17 cellular contexts compared by ENCODE assay signal in the genomic region with DNA sequence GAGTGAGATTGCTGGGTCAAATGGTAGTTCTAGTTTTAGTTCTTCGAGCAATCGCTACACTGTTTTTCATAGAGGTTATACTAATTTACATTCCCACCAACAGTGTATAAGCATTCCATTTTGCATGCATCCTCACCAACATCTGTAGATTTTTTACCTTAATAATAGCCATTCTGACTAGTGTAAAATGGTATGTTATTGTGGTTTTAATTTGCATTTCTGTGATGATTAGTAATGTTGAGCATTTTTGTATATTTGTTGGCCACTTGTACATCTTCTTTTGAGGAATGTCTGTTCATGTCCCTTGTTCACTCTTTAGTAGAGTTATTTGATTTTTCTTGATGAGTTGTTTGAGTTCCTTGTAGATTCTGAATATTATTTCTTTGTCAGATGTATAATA.
A peak's percentile ranks its signal among the peaks of the same experiment; 100 is the strongest.
DNase-seq lines count a peak whose midpoint lies in the region; TF ChIP-seq lines count a peak whose summit lies in the region.
"Had no signal": no experiment of that assay in that cellular context is flagged by ENCODE, and none has a peak within 500 bp of the region (broad histone marks: within the 10 kb centered on the region; RNA-seq: fewer than 3 reads in every experiment).

No MANE protein-coding gene starts in this region.

- DNase-seq in AG10803 (ENCODE audit: low read depth), result peak; percentile 15
- peak; percentile 30 for DNase-seq in HCEC 1CT
- peak; percentile 19 for DNase-seq in astrocyte of the cerebellum (ENCODE audit: low read depth)
- DNase-seq in fibroblast of mammary gland (ENCODE audit: low read depth), result peak; percentile 7
- no peak for DNase-seq in NCI-H1930 (lab: John Stamatoyannopoulos, UW)
- DNase-seq in endodermal cell, result no peak
- DNase-seq in HEK293T (ENCODE audit: extremely low spot score), result no peak
- DNase-seq: CD4-positive, alpha-beta memory T cell; DMS153; DMS79; H9 had no signal

- no peaks in the 10 kb centered on the region for H3K4me1 ChIP-seq in endodermal cell (ENCODE audit: control insufficient read depth, insufficient read depth, low read length)
- H3K4me1 ChIP-seq: A549, BLaER1 had no signal

- WGBS in endodermal cell (ENCODE audit: insufficient coverage in 1 of 2, insufficient read length in 1 of 2), 2 experiments, result 80% methylated on average over 2 of the region's 2 CpGs; no CpG with 5 or more reads in 1 of the 2 experiments

- no peaks in the 10 kb centered on the region for H3K36me3 ChIP-seq in endodermal cell (ENCODE audit: control insufficient read depth, insufficient read depth, low read length)
- H3K36me3 ChIP-seq: BLaER1 had no signal

- no peak overlapping the region for H3K4me3 ChIP-seq in AG10803 (ENCODE audit: low read length)
- H3K4me3 ChIP-seq in astrocyte of the cerebellum (ENCODE audit: low read depth, low read length), result no peak overlapping the region
- H3K4me3 ChIP-seq in fibroblast of mammary gland (ENCODE audit: control insufficient read depth, low read depth, low read length), result no peak overlapping the region
- no peak overlapping the region for H3K4me3 ChIP-seq in endodermal cell (ENCODE audit: low read length)
- H3K4me3 ChIP-seq: A549, BLaER1, GM12878 had no signal

- peaks cover 2% of the 10 kb centered on the region for H3K36me3 Mint-ChIP-seq in endodermal cell (ENCODE audit: low read depth)
- H3K36me3 Mint-ChIP-seq: CD14-positive monocyte; CD4-positive, alpha-beta memory T cell; IgD-negative memory B cell had no signal

- no peaks in the 10 kb centered on the region for H3K27me3 ChIP-seq in endodermal cell (ENCODE audit: control insufficient read depth, insufficient read depth, low read length, poor library complexity, severe bottlenecking)
- H3K27me3 ChIP-seq: BLaER1 had no signal

- peaks cover 18% of the 10 kb centered on the region for H3K9me3 Mint-ChIP-seq in endodermal cell

- in situ Hi-C loops in astrocyte of the cerebellum (cut with HindIII; ENCODE audit: low sequenced_read_pairs), result no loop called here

- POLR2A ChIA-PET in HEK293T (lab: Yijun Ruan, JAX), result no interaction called here

- H3K27me3 Mint-ChIP-seq in endodermal cell (ENCODE audit: insufficient read depth), result no peaks in the 10 kb centered on the region
- H3K27me3 Mint-ChIP-seq: IgD-negative memory B cell had no signal

- no peaks in the 10 kb centered on the region for H3K9me3 ChIP-seq in endodermal cell (ENCODE audit: control insufficient read depth, low read length)
- H3K9me3 ChIP-seq: A549, BLaER1 had no signal

- no peak overlapping the region for H3K27ac Mint-ChIP-seq in endodermal cell
- H3K27ac Mint-ChIP-seq: CD14-positive monocyte; CD4-positive, alpha-beta memory T cell; H9; IgD-negative memory B cell had no signal

- H3K9ac ChIP-seq in endodermal cell (ENCODE audit: extremely low read depth, low read length, poor library complexity, severe bottlenecking), result no peak overlapping the region
- H3K9ac ChIP-seq: BLaER1 had no signal

- peaks cover 1% of the 10 kb centered on the region for H3K4me1 Mint-ChIP-seq in endodermal cell
- H3K4me1 Mint-ChIP-seq: CD14-positive monocyte; CD4-positive, alpha-beta memory T cell; IgD-negative memory B cell had no signal

- no peak overlapping the region for H3K27ac ChIP-seq in endodermal cell (ENCODE audit: low read depth, low read length)
- H3K27ac ChIP-seq: 22Rv1, A549, BLaER1 had no signal

- CTCF ChIA-PET in HEK293T (lab: Yijun Ruan, JAX), result no interaction called here

- no peak overlapping the region for H3K4me3 Mint-ChIP-seq in endodermal cell
- H3K4me3 Mint-ChIP-seq: CD14-positive monocyte; CD4-positive, alpha-beta memory T cell; H9; IgD-negative memory B cell had no signal

- TF ChIP-seq CTCF in AG10803 (conservative IDR thresholded peaks at IDR 0.05; ENCODE audit: low read length) (no peak), astrocyte of the cerebellum (IDR thresholded peaks at IDR 0.05; ENCODE audit: low read depth, low read length, missing control alignments) (no peak), fibroblast of mammary gland (conservative IDR thresholded peaks at IDR 0.05; ENCODE audit: control insufficient read depth, insufficient read depth, low read depth, low read length) (no peak), endodermal cell (conservative IDR thresholded peaks at IDR 0.05) (no peak)

TF ChIP-seq in HEK293T, 16 proteins besides CTCF, POLR2A, EP300 and RAD21:
- TF ChIP-seq SUZ12 (IDR thresholded peaks at IDR 0.05) (no peak), L3MBTL2 (conservative IDR thresholded peaks at IDR 0.05) (no peak), CTBP1 (IDR thresholded peaks at IDR 0.05; ENCODE audit: borderline replicate concordance) (no peak), TARDBP (IDR thresholded peaks at IDR 0.05) (no peak), LEF1 (IDR thresholded peaks at IDR 0.05; ENCODE audit: borderline replicate concordance) (no peak), FOXA1 (IDR thresholded peaks at IDR 0.05) (no peak), FOXK2 (IDR thresholded peaks at IDR 0.05) (no peak), SP1 (IDR thresholded peaks at IDR 0.05) (no peak), ZNF384 (IDR thresholded peaks at IDR 0.05) (no peak), BHLHE40 (IDR thresholded peaks at IDR 0.05; ENCODE audit: borderline replicate concordance) (no peak), NFRKB (IDR thresholded peaks at IDR 0.05) (no peak)
- TF ChIP-seq, protein P1, sequence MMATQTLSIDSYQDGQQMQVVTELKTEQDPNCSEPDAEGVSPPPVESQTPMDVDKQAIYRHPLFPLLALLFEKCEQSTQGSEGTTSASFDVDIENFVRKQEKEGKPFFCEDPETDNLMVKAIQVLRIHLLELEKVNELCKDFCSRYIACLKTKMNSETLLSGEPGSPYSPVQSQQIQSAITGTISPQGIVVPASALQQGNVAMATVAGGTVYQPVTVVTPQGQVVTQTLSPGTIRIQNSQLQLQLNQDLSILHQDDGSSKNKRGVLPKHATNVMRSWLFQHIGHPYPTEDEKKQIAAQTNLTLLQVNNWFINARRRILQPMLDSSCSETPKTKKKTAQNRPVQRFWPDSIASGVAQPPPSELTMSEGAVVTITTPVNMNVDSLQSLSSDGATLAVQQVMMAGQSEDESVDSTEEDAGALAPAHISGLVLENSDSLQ (IDR thresholded peaks at IDR 0.05), result no peak

Comparison
In these comparisons a context has a peak if more than half of its experiments do, and no peak if none do; other contexts are left out.
1. DNase-seq: peak in AG10803 (single experiment), HCEC 1CT (single experiment), astrocyte of the cerebellum (single experiment) and fibroblast of mammary gland (single experiment); none in NCI-H1930 (0 of 2), endodermal cell (single experiment) and HEK293T (single experiment).